In genomic region chr7:101817930-101818698, GRCh38 we compare ENCODE assay signal across 8 cellular contexts. TPM values are rescaled to one million over a fixed set of nuclear protein-coding genes. Genes with fewer than 3 reads are reported as not detected.
DNase-seq lines count a peak whose midpoint lies in the region; ATAC-seq and TF ChIP-seq lines count a peak whose summit lies in the region.

No MANE protein-coding gene starts in this region.

- no peaks in the 10 kb centered on the region for H3K36me3 ChIP-seq in BE2C
- no peaks in the 10 kb centered on the region for H3K36me3 ChIP-seq in KMS-11 (ENCODE audit: insufficient read depth)

- no peak overlapping the region for H3K27ac ChIP-seq in KMS-11

- no peak for TF ChIP-seq CTCF in BE2C (IDR thresholded peaks at IDR 0.05; ENCODE audit: low read depth, low read length)
- no peak for TF ChIP-seq CTCF in KMS-11 (conservative IDR thresholded peaks at IDR 0.05; ENCODE audit: low read depth, low read length)
- no peak for TF ChIP-seq CTCF in natural killer cell (IDR thresholded peaks at IDR 0.05)

- peaks cover 56% of the 10 kb centered on the region for H3K4me1 Mint-ChIP-seq in dendritic cell treated with granulocyte-macrophage colony-stimulating factor and Interleukin-4, amounts not matched to agents 40 ng/mL and 50 ng/mL, for 4 days (ENCODE audit: low read depth)
- peaks cover 21 to 29% of the 10 kb centered on the region in 2 donors for H3K4me1 Mint-ChIP-seq in natural killer cell

- peaks cover 52% of the 10 kb centered on the region for H3K79me2 ChIP-seq in KMS-11 (ENCODE audit: insufficient read depth, low read depth)

- no peaks in the 10 kb centered on the region for H3K9me3 Mint-ChIP-seq in dendritic cell treated with granulocyte-macrophage colony-stimulating factor and Interleukin-4, amounts not matched to agents 40 ng/mL and 50 ng/mL, for 4 days
- no peaks in the 10 kb centered on the region for H3K9me3 Mint-ChIP-seq in natural killer cell

- H3K27ac Mint-ChIP-seq in dendritic cell treated with granulocyte-macrophage colony-stimulating factor and Interleukin-4, amounts not matched to agents 40 ng/mL and 50 ng/mL, for 4 days: peak overlapping the region; percentile 83
- H3K27ac Mint-ChIP-seq in natural killer cell: peak overlapping the region; percentile 26 to 35

- peak overlapping the region; percentile 71 for H3K4me3 ChIP-seq in BE2C (ENCODE audit: low read depth, low read length)
- no peak overlapping the region for H3K4me3 ChIP-seq in KMS-11 (IDR thresholded peaks at IDR 0.05; ENCODE audit: insufficient read depth, low read depth, low read length)

- peaks cover 6% of the 10 kb centered on the region for H3K36me3 Mint-ChIP-seq in dendritic cell treated with granulocyte-macrophage colony-stimulating factor and Interleukin-4, amounts not matched to agents 40 ng/mL and 50 ng/mL, for 4 days (ENCODE audit: low read depth)
- H3K36me3 Mint-ChIP-seq in natural killer cell: no peaks in the 10 kb centered on the region

- peaks cover 6% of the 10 kb centered on the region for H4K20me1 ChIP-seq in KMS-11 (ENCODE audit: insufficient read depth)

- intact Hi-C loops in dendritic cell treated with granulocyte-macrophage colony-stimulating factor and Interleukin-4, amounts not matched to agents 40 ng/mL and 50 ng/mL, for 4 days (cut with micrococcal nuclease): no loop called here
- intact Hi-C loops in natural killer cell (cut with micrococcal nuclease) (no loop called here), posterior vena cava (cut with DNase I) (loop anchor here (5.0 to 10.0 kb wide), 4 partner anchors 69 to 417 kb away; no protein-coding TSS in a partner anchor)

- DNase-seq in BE2C: no peak
- DNase-seq in natural killer cell: no peak
- DNase-seq in activated CD4-positive, CD25-positive, alpha-beta regulatory T cell treated with anti-CD3 and anti-CD28 coated beads, Interleukin-2, amount 50 U/mL, for 72 hours: no peak
- no peak for DNase-seq in posterior vena cava (ENCODE audit: low spot score)
- no peak for DNase-seq in NCI-H2171 treated with DMSO at 0.1 percent for 48 hours (lab: John Stamatoyannopoulos, UW)
- DNase-seq in islet precursor cell: no peak

- no peak for ATAC-seq in natural killer cell

- no peaks in the 10 kb centered on the region for H3K27me3 Mint-ChIP-seq in dendritic cell treated with granulocyte-macrophage colony-stimulating factor and Interleukin-4, amounts not matched to agents 40 ng/mL and 50 ng/mL, for 4 days
- H3K27me3 Mint-ChIP-seq in natural killer cell (ENCODE audit: low read depth in 2 of 2): no peaks in the 10 kb centered on the region

- H3K4me1 ChIP-seq in BE2C (peaks cover 6% of the 10 kb centered on the region; the same call in 1 of the 2 replicates), KMS-11 (ENCODE audit: low read depth, poor library complexity, severe bottlenecking) (peaks cover 18% of the 10 kb centered on the region)

- H2AFZ ChIP-seq in KMS-11 (ENCODE audit: low read depth): no peak overlapping the region

- no peak overlapping the region for H3K9ac ChIP-seq in KMS-11

- H3K4me3 Mint-ChIP-seq in dendritic cell treated with granulocyte-macrophage colony-stimulating factor and Interleukin-4, amounts not matched to agents 40 ng/mL and 50 ng/mL, for 4 days: peak overlapping the region; percentile 81
- H3K4me3 Mint-ChIP-seq in natural killer cell: peak overlapping the region; percentile 82

- peak overlapping the region; percentile 49; the same call in 1 of the 2 replicates for H3K4me2 ChIP-seq in KMS-11

- H3K27me3 ChIP-seq in BE2C (peaks cover 9% of the 10 kb centered on the region), KMS-11 (ENCODE audit: insufficient read depth, low read depth) (no peaks in the 10 kb centered on the region)

- no peaks in the 10 kb centered on the region for H3K9me3 ChIP-seq in BE2C

RNA-seq across cellular contexts. Expression of gene CUX1, which starts 0.7 kb away (rescaled TPM):
- 28.7 TPM for polyA plus RNA-seq in BE2C (2012; ENCODE audit: insufficient read depth, insufficient read length, low read depth)
- total RNA-seq in natural killer cell: 10 to 100 TPM; 59.8 to 77.4 (median 73.6) TPM
- 100 to 1,000 TPM in 1 of 2 donors, 10 to 100 TPM in 1; 87.6 to 120 TPM for total RNA-seq in posterior vena cava

Comparison
In these comparisons a context has a peak if more than half of its experiments do, and no peak if none do; other contexts are left out.
1. intact Hi-C loops: an anchor here in posterior vena cava (5.0 to 10.0 kb wide); none called in dendritic cell treated with granulocyte-macrophage colony-stimulating factor and Interleukin-4, amounts not matched to agents 40 ng/mL and 50 ng/mL, for 4 days and natural killer cell.